Comparison of ENCODE assay signal across 8 cellular contexts in genomic region chr2:96869824-96870630, GRCh38. TPM values are rescaled to one million over a fixed set of nuclear protein-coding genes. Genes with fewer than 3 reads are reported as not detected.
DNase-seq lines count a peak whose midpoint lies in the region; ATAC-seq and TF ChIP-seq lines count a peak whose summit lies in the region.

Gene SEMA4C, minus strand, starts transcription at chr2:96870080. Its CDS starts 2,194 bp downstream, at chr2:96867886.

- peaks cover 20% of the 10 kb centered on the region for H3K4me1 Mint-ChIP-seq in progenitor cell of endocrine pancreas (ENCODE audit: low read depth)

- H3K9me3 Mint-ChIP-seq in progenitor cell of endocrine pancreas (ENCODE audit: low read depth): no peaks in the 10 kb centered on the region

- H3K36me3 ChIP-seq in SJCRH30: peaks cover 16% of the 10 kb centered on the region

- TF ChIP-seq CTCF in AG04449 (IDR thresholded peaks at IDR 0.05; ENCODE audit: insufficient read depth, low read length, missing control alignments) (no peak), progenitor cell of endocrine pancreas (IDR thresholded peaks at IDR 0.05; ENCODE audit: unreplicated experiment) (no peak)

- DNase-seq in AG04449 (ENCODE audit: low read depth, low spot score) (no peak), GM19238 (ENCODE audit: insufficient read length, low spot score) (peak; percentile 55), SJCRH30 (peak; percentile 39 to 51), amygdala (lab: John Stamatoyannopoulos, UW) (peak in 45 of 56 donors; percentile 36 to 85 (median 67)), right cardiac atrium (peak; percentile 76 to 92 (median 91)), progenitor cell of endocrine pancreas (ENCODE audit: low spot score, unreplicated experiment) (peak; percentile 48)

- H3K27me3 Mint-ChIP-seq in progenitor cell of endocrine pancreas: peaks cover 12% of the 10 kb centered on the region

- POLR2A ChIA-PET in AG04449 (lab: Yijun Ruan, JAX): interaction anchor here (1.0 kb wide), 1 partner anchor 11 kb away, joined by 3 read pairs; no protein-coding TSS in a partner anchor

- H3K27ac ChIP-seq in SJCRH30 (peak within 1 kb of the TSS; percentile 92), right cardiac atrium (ENCODE audit: low read length) (peak within 1 kb of the TSS; percentile 89)

- CTCF ChIA-PET in AG04449 (lab: Yijun Ruan, JAX): interaction anchor here (0.8 to 4.3 kb wide), 6 partner anchors 11 to 81 kb away, joined by 3 to 50 read pairs (median 6); partner anchors contain the start of gene ANKRD39

- H3K36me3 Mint-ChIP-seq in progenitor cell of endocrine pancreas (ENCODE audit: insufficient read depth): peaks cover 7% of the 10 kb centered on the region

- no peaks in the 10 kb centered on the region for H3K27me3 ChIP-seq in SJCRH30
- no peaks in the 10 kb centered on the region for H3K27me3 ChIP-seq in right cardiac atrium (ENCODE audit: control insufficient read depth, insufficient read depth)

- H3K9me3 ChIP-seq in SJCRH30 (replicated peaks) (no peaks in the 10 kb centered on the region), right cardiac atrium (ENCODE audit: control insufficient read depth, low read length) (no peaks in the 10 kb centered on the region)

- intact Hi-C loops in right cardiac atrium (cut with DNase I): loop anchor here in 2 of 4 donors (2.0 to 10.0 kb wide), 3 partner anchors 37 to 1185 kb away; no protein-coding TSS in a partner anchor

- H3K27ac Mint-ChIP-seq in progenitor cell of endocrine pancreas: peak within 1 kb of the TSS; percentile 93

- H3K4me3 ChIP-seq in AG04449 (ENCODE audit: low read depth, low read length) (peak within 1 kb of the TSS; percentile 87), SJCRH30 (peak within 1 kb of the TSS; percentile 93), right cardiac atrium (ENCODE audit: low read length) (peak within 1 kb of the TSS; percentile 85)

- H3K4me1 ChIP-seq in SJCRH30 (peaks cover 9% of the 10 kb centered on the region), right cardiac atrium (ENCODE audit: control insufficient read depth, insufficient read depth, low read length) (peaks cover 7% of the 10 kb centered on the region)

- peak; percentile 42 to 59 for ATAC-seq in right cardiac atrium
- ATAC-seq in HG03025 (IDR thresholded peaks at IDR 0.05; ENCODE audit: low FRiP score, unreplicated experiment): no peak
- ATAC-seq in GM18868 (IDR thresholded peaks at IDR 0.05; ENCODE audit: unreplicated experiment): no peak

- 1% methylated on average over 92 of the region's 92 CpGs for WGBS in right cardiac atrium

- H3K4me3 Mint-ChIP-seq in progenitor cell of endocrine pancreas (ENCODE audit: low read depth): peak within 1 kb of the TSS; percentile 79

RNA-seq across cellular contexts. Expression of gene SEMA4C, which starts in this region (rescaled TPM):
- total RNA-seq in SJCRH30 (2014; rRNA removed; shearing (Covaris generic)): 41.3 and 49.4 TPM in 2 replicates
- total RNA-seq in right cardiac atrium: 10 to 100 TPM; 22.0 to 28.5 (median 24.5) TPM
- 19.3 TPM for polyA plus RNA-seq in right cardiac atrium
- 74.8 and 75.0 TPM in 2 replicates for total RNA-seq in progenitor cell of endocrine pancreas

Comparison
In these comparisons a context has a peak if more than half of its experiments do, and no peak if none do; other contexts are left out.
1. ATAC-seq: peak in right cardiac atrium (2 of 2); none in HG03025 (single experiment) and GM18868 (single experiment).
2. Peak in every context shown above with its lines, with median percentiles within 50 percentile points of each other: H3K4me3 ChIP-seq.